Comparison of ENCODE assay signal across 16 cellular contexts in the genomic region with DNA sequence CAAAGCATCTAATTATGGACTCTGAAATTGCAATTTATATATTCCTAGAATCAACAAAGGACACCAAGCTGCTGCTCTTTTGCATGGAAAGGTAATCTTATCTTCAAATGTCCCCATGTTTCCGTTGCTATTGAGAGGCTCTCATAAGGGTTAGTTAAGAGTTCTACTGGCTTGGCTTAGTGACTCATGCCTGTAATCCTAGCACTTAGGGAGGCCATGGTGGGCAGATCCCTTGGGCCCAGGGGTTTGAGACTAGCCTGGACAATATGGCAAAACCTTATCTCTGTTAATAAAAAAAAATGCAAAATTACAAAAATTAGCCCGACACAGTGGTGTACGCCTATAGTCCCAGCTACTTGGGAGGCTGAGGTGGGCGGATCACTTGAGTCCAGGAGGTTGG.
"Had no signal": no experiment of that assay in that cellular context is flagged by ENCODE, and none has a peak within 500 bp of the region (broad histone marks: within the 10 kb centered on the region; RNA-seq: fewer than 3 reads in every experiment).

No MANE protein-coding gene starts in this region.

- H3K27me3 ChIP-seq: brain microvascular endothelial cell, dorsolateral prefrontal cortex, testis had no signal

- H3K4me1 ChIP-seq: testis had no signal

- H3K4me3 ChIP-seq: testis had no signal

- H3K27ac ChIP-seq: brain microvascular endothelial cell, dorsolateral prefrontal cortex, testis had no signal

- H3K36me3 ChIP-seq: brain microvascular endothelial cell had no signal

- H3K9me3 ChIP-seq: testis had no signal

- DNase-seq: activated CD4-positive, alpha-beta T cell treated with anti-CD3 and anti-CD28 coated beads, Interleukin-2, amount 50 U/mL, for 48 hours; activated CD8-positive, alpha-beta memory T cell treated with anti-CD3 and anti-CD28 coated beads, Interleukin-2, amount 10 ng/mL, durations not matched to agents 7 days and 5 days; activated effector memory CD4-positive, alpha-beta T cell treated with Interleukin-2 at 50 U/mL for 16 hours; activated T-cell treated with anti-CD3 and anti-CD28 coated beads, Interleukin-2, amount 50 U/mL, for 24 hours; amygdala; brain microvascular endothelial cell; dorsolateral prefrontal cortex; left colon; stimulated activated CD4-positive, alpha-beta T cell treated with anti-CD3 and anti-CD28 coated beads, Interleukin-15, amount 100 ng/mL, for 24 hours; stimulated activated CD4-positive, alpha-beta T cell treated with anti-CD3 and anti-CD28 coated beads, Interleukin-4, amount 100 ng/mL, for 24 hours; stimulated activated naive CD8-positive, alpha-beta T cell treated with anti-CD3 and anti-CD28 coated beads, Interleukin-15, amount 100 ng/mL, for 72 hours; T-helper 17 cell; testis had no signal

- ATAC-seq: activated CD4-positive, CD25-positive, alpha-beta regulatory T cell treated with anti-CD3 and anti-CD28 coated beads, Interleukin-2, amount 50 U/mL, for 24 hours; activated CD8-positive, alpha-beta memory T cell treated with anti-CD3 and anti-CD28 coated beads, Interleukin-2, amount 10 ng/mL, durations not matched to agents 7 days and 5 days; activated naive CD4-positive, alpha-beta T cell treated with anti-CD3 and anti-CD28 coated beads, Interleukin-2, amount 50 U/mL, for 72 hours; esophagus mucosa; left colon; stimulated activated naive CD8-positive, alpha-beta T cell treated with anti-CD3 and anti-CD28 coated beads, Interleukin-15, amount 100 ng/mL, for 72 hours; T-helper 17 cell had no signal
